Comparison of ENCODE assay signal across 21 cellular contexts in the genomic region with DNA sequence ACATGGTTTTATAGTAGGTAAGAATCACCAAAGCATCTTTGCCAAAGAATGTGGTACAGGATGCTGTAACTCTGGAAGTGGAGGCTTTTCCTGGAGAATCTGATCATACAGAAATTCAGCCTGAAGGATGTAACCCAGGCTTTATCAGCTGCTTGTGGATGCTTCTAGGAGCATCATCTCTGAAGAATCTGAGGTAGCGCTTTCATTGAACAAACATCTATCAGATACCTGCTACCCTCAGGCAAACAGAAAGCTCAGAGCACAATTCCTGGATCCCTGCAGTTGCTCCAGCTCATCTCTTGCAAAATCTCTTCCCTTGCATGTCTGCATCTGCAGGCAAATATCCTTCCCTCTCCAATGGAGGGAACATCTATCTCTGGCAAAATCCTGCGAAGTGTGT.
"Had no signal": no experiment of that assay in that cellular context is flagged by ENCODE, and none has a peak within 500 bp of the region (broad histone marks: within the 10 kb centered on the region; RNA-seq: fewer than 3 reads in every experiment).

No MANE protein-coding gene starts in this region.

- H3K27ac ChIP-seq: SJSA1 had no signal

- ATAC-seq: activated T-cell treated with anti-CD3 and anti-CD28 coated beads, Interleukin-2, amount 50 U/mL, for 72 hours; body of pancreas had no signal

- H3K9me3 ChIP-seq: body of pancreas, SJSA1, upper lobe of left lung had no signal

- H3K4me3 ChIP-seq: body of pancreas, SJSA1 had no signal

- H3K4me3 Mint-ChIP-seq: activated CD4-positive, alpha-beta memory T cell treated with anti-CD3 and anti-CD28 coated beads for 36 hours; activated naive CD4-positive, alpha-beta T cell treated with anti-CD3 and anti-CD28 coated beads, Interleukin-2, amount 50 U/mL, for 24 hours; dendritic cell treated with granulocyte-macrophage colony-stimulating factor and Interleukin-4, amounts not matched to agents 40 ng/mL and 50 ng/mL, for 4 days; memory B cell; T-helper 1 cell treated with Interleukin-12 subunit alpha and Interleukin-12 subunit beta and Interleukin-4 antibody, amounts not matched to agents 30 μg/mL and 1 μg/mL, for 36 hours had no signal

- H3K36me3 ChIP-seq: SJSA1, upper lobe of left lung had no signal

- H3K36me3 Mint-ChIP-seq: activated CD4-positive, alpha-beta memory T cell treated with anti-CD3 and anti-CD28 coated beads for 36 hours; activated naive CD4-positive, alpha-beta T cell treated with anti-CD3 and anti-CD28 coated beads, Interleukin-2, amount 50 U/mL, for 24 hours; memory B cell; naive B cell had no signal

- H3K27ac Mint-ChIP-seq: activated CD4-positive, alpha-beta memory T cell treated with anti-CD3 and anti-CD28 coated beads for 36 hours; activated naive CD4-positive, alpha-beta T cell treated with anti-CD3 and anti-CD28 coated beads, Interleukin-2, amount 50 U/mL, for 24 hours; activated T-cell treated with anti-CD3 and anti-CD28 coated beads, Interleukin-2, amount 50 U/mL, for 72 hours; dendritic cell treated with granulocyte-macrophage colony-stimulating factor and Interleukin-4, amounts not matched to agents 40 ng/mL and 50 ng/mL, for 4 days; memory B cell; naive B cell; T-helper 1 cell treated with Interleukin-12 subunit alpha and Interleukin-12 subunit beta and Interleukin-4 antibody, amounts not matched to agents 30 μg/mL and 1 μg/mL, for 36 hours had no signal

- H3K27me3 ChIP-seq: body of pancreas, upper lobe of left lung had no signal

- H3K9me3 Mint-ChIP-seq: activated CD4-positive, alpha-beta memory T cell treated with anti-CD3 and anti-CD28 coated beads for 36 hours; activated naive CD4-positive, alpha-beta T cell treated with anti-CD3 and anti-CD28 coated beads, Interleukin-2, amount 50 U/mL, for 24 hours; activated T-cell treated with anti-CD3 and anti-CD28 coated beads, Interleukin-2, amount 50 U/mL, for 72 hours; dendritic cell treated with granulocyte-macrophage colony-stimulating factor and Interleukin-4, amounts not matched to agents 40 ng/mL and 50 ng/mL, for 4 days; memory B cell; T-helper 1 cell treated with Interleukin-12 subunit alpha and Interleukin-12 subunit beta and Interleukin-4 antibody, amounts not matched to agents 30 μg/mL and 1 μg/mL, for 36 hours had no signal

- H3K4me1 Mint-ChIP-seq: activated naive CD4-positive, alpha-beta T cell treated with anti-CD3 and anti-CD28 coated beads, Interleukin-2, amount 50 U/mL, for 24 hours had no signal

- DNase-seq: activated CD4-positive, alpha-beta memory T cell treated with anti-CD3 and anti-CD28 coated beads for 36 hours; activated CD4-positive, alpha-beta T cell treated with anti-CD3 and anti-CD28 coated beads for 4 hours; activated CD4-positive, CD25-positive, alpha-beta regulatory T cell; activated gamma-delta T cell; activated T-cell treated with anti-CD3 and anti-CD28 coated beads, Interleukin-2, amount 50 U/mL, for 72 hours; body of pancreas; effector CD8-positive, alpha-beta T cell; foreskin melanocyte; glutamatergic neuron; naive B cell; nucleus accumbens; retina; stimulated activated CD4-positive, alpha-beta T cell treated with anti-CD3 and anti-CD28 coated beads, Interleukin-4, amount 100 ng/mL, for 24 hours; stimulated activated naive CD4-positive, alpha-beta T cell treated with Interleukin-2 at 50 U/mL for 16 hours; T1000; upper lobe of left lung had no signal
